Comparison of ENCODE assay signal across 18 cellular contexts in the genomic region with DNA sequence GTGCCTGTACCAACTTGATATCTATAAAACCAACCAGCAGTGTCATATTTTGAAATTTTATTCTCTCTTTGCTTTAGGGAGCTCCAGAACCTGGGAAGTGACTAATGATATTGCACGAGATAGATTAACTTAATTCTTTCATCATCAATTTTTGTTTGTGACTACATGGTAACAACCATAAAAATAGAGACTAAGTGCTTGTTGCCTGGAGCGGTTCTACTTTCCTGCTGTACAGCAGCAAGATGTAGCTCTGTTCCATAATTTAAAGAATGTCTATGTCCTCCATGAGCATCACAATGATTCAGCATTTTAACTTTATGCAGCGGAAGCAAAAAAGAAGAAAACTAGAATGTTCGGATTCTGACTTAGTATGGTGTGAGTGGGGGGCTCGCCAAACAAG.
DNase-seq lines count a peak whose midpoint lies in the region; ATAC-seq, FAIRE-seq and TF ChIP-seq lines count a peak whose summit lies in the region.
"Had no signal": no experiment of that assay in that cellular context is flagged by ENCODE, and none has a peak within 500 bp of the region (broad histone marks: within the 10 kb centered on the region; RNA-seq: fewer than 3 reads in every experiment).

No MANE protein-coding gene starts in this region.

- TF ChIP-seq POLR2A in K562 (conservative IDR thresholded peaks at IDR 0.05) (no peak), tibial nerve (IDR thresholded peaks at IDR 0.05) (no peak)

- FAIRE-seq in K562 (lab: Jason Lieb, UNC): no peak
- peak; percentile 29 for FAIRE-seq in keratinocyte (lab: Jason Lieb, UNC)
- FAIRE-seq: G401.6, H1 had no signal

- no peak overlapping the region for H3K27ac ChIP-seq in K562 (ENCODE audit: extremely low read depth, low read depth, low read length)
- H3K27ac ChIP-seq in keratinocyte (ENCODE audit: control insufficient read depth, insufficient read depth, low read length): peak overlapping the region; percentile 100
- H3K27ac ChIP-seq in SK-N-SH (ENCODE audit: low read depth in 2 of 2, low read length in 1 of 2): no peak overlapping the region
- no peak overlapping the region for H3K27ac ChIP-seq in tibial nerve

- H3K27me3 ChIP-seq in K562 (ENCODE audit: control insufficient read depth in 2 of 2, insufficient read depth in 2 of 2, low read length in 2 of 2) (no peaks in the 10 kb centered on the region), keratinocyte (ENCODE audit: control insufficient read depth, extremely low read depth, insufficient read depth, low read length) (no peaks in the 10 kb centered on the region), SK-N-SH (ENCODE audit: insufficient read depth) (no peaks in the 10 kb centered on the region), tibial nerve (no peaks in the 10 kb centered on the region)

- 4% methylated on average over 5 of the region's 5 CpGs for WGBS in K562 (ENCODE audit: insufficient coverage, low coverage, missing lambda C conversion rate)
- WGBS in SK-N-SH (ENCODE audit: low lambda C conversion rate): 78% methylated on average over 5 of the region's 5 CpGs
- WGBS in tibial nerve, 2 donors: 85 to 90% methylated on average over 5 of the region's 5 CpGs

- no peak overlapping the region for H3K4me3 Mint-ChIP-seq in activated CD8-positive, alpha-beta T cell treated with anti-CD3 and anti-CD28 coated beads for 36 hours
- H3K4me3 Mint-ChIP-seq: activated T-helper 17 cell treated with anti-CD3 and anti-CD28 coated beads, Interleukin-2, amount 50 U/mL, for 72 hours; nephron progenitor cell; T-cell had no signal

- dilution Hi-C loops in keratinocyte (cut with MboI; ENCODE audit: extremely low pct_ligation_motif_present, low sequenced_read_pairs): no loop called here

- POLR2A ChIA-PET in K562 (lab: Yijun Ruan, JAX) (no interaction called here), SK-N-SH (lab: Yijun Ruan, JAX) (no interaction called here)
- POLR2A ChIA-PET in activated CD8-positive, alpha-beta T cell treated with anti-CD3 and anti-CD28 coated beads for 36 hours (lab: Charles Lee): no interaction called here

- no peaks in the 10 kb centered on the region for H4K20me1 ChIP-seq in K562 (replicated peaks; ENCODE audit: control insufficient read depth, insufficient read depth, low read length)
- H4K20me1 ChIP-seq in keratinocyte (ENCODE audit: control insufficient read depth, extremely low read depth, insufficient read depth, low read length): no peaks in the 10 kb centered on the region
- H4K20me1 ChIP-seq in SK-N-SH (ENCODE audit: insufficient read depth): no peaks in the 10 kb centered on the region

- H3K9ac ChIP-seq in K562 (ENCODE audit: insufficient read depth in 1 of 2, low read depth in 2 of 2, low read length in 2 of 2) (no peak overlapping the region), keratinocyte (ENCODE audit: control insufficient read depth, extremely low read depth, insufficient read depth, low read length) (peak overlapping the region; percentile 80), SK-N-SH (no peak overlapping the region)

- BruUV-seq in K562 (replicated peaks; lab: Mats Ljungman, UMichigan): no TSS peak

- TF ChIP-seq EP300 in K562 (IDR thresholded peaks at IDR 0.05; ENCODE audit: low read length) (no peak), SK-N-SH (IDR thresholded peaks at IDR 0.05; ENCODE audit: borderline replicate concordance in 1 of 2, low read depth in 1 of 2, low read length in 1 of 2) (no peak), tibial nerve (IDR thresholded peaks at IDR 0.05) (no peak)

- H2AFZ ChIP-seq in K562 (ENCODE audit: low read depth, low read length) (no peak overlapping the region), keratinocyte (ENCODE audit: control insufficient read depth, low read length) (no peak overlapping the region), SK-N-SH (ENCODE audit: low read depth) (no peak overlapping the region)

- H3K4me2 ChIP-seq in K562 (ENCODE audit: insufficient read depth, low read length) (no peak overlapping the region), keratinocyte (ENCODE audit: control insufficient read depth, extremely low read depth, insufficient read depth, low read depth, low read length) (peak overlapping the region; percentile 70), SK-N-SH (no peak overlapping the region)

- no peaks in the 10 kb centered on the region for H3F3A ChIP-seq in SK-N-SH (replicated peaks; ENCODE audit: insufficient read depth)

- H3K9me3 Mint-ChIP-seq in activated CD8-positive, alpha-beta T cell treated with anti-CD3 and anti-CD28 coated beads for 36 hours: no peaks in the 10 kb centered on the region
- H3K9me3 Mint-ChIP-seq: nephron progenitor cell had no signal

- no peaks in the 10 kb centered on the region for H3K27me3 Mint-ChIP-seq in activated CD8-positive, alpha-beta T cell treated with anti-CD3 and anti-CD28 coated beads for 36 hours
- H3K27me3 Mint-ChIP-seq: activated T-helper 17 cell treated with anti-CD3 and anti-CD28 coated beads, Interleukin-2, amount 50 U/mL, for 72 hours; T-cell had no signal

- H3K9me3 ChIP-seq in K562 (replicated peaks; ENCODE audit: control insufficient read depth, insufficient read depth, low read depth, low read length): no peaks in the 10 kb centered on the region
- H3K9me3 ChIP-seq in keratinocyte (ENCODE audit: control insufficient read depth, low read depth, low read length): no peaks in the 10 kb centered on the region
- no peaks in the 10 kb centered on the region for H3K9me3 ChIP-seq in SK-N-SH
- H3K9me3 ChIP-seq in tibial nerve: no peaks in the 10 kb centered on the region

- H3K4me1 Mint-ChIP-seq in activated CD8-positive, alpha-beta T cell treated with anti-CD3 and anti-CD28 coated beads for 36 hours (ENCODE audit: low read depth): peaks cover 6% of the 10 kb centered on the region
- H3K4me1 Mint-ChIP-seq: nephron progenitor cell, T-cell had no signal

- peak; percentile 14 for DNase-seq in AG09309 (ENCODE audit: low read depth)
- peak; percentile 78 for DNase-seq in HT-29 (ENCODE audit: low spot score)
- no peak for DNase-seq in K562 (ENCODE audit: extremely low read depth in 1 of 4, low spot score in 3 of 4)
- DNase-seq in keratinocyte (ENCODE audit: low read depth, low spot score): peak; percentile 81
- no peak for DNase-seq in SK-N-SH
- no peak for DNase-seq in tibial nerve (ENCODE audit: low spot score in 2 of 2)
- DNase-seq in SW 1271 (lab: John Stamatoyannopoulos, UW): no peak
- DNase-seq in activated CD8-positive, alpha-beta T cell treated with anti-CD3 and anti-CD28 coated beads for 36 hours: no peak
- DNase-seq: amniotic stem cell, glutamatergic neuron, NCI-H2029 treated with DMSO at 0.1 percent for 48 hours, NCI-H69, nephron progenitor cell, retina, T-cell had no signal

- H3K9me1 ChIP-seq in K562 (ENCODE audit: control insufficient read depth, insufficient read depth, low read length) (no peaks in the 10 kb centered on the region), keratinocyte (ENCODE audit: control insufficient read depth, extremely low read depth, insufficient read depth, low read length) (no peaks in the 10 kb centered on the region)

- no peaks in the 10 kb centered on the region for H3K9me2 ChIP-seq in SK-N-SH

- TF ChIP-seq CTCF in AG09309 (IDR thresholded peaks at IDR 0.05; ENCODE audit: control insufficient read depth, insufficient read depth, low read depth, low read length, missing control alignments) (no peak), K562 (IDR thresholded peaks at IDR 0.05 in 2 of 3, conservative IDR thresholded peaks at IDR 0.05 in 1 of 3; ENCODE audit: insufficient read depth in 2 of 3, low read depth in 1 of 3, low read length in 3 of 3) (no peak), keratinocyte (optimal IDR thresholded peaks at IDR 0.05 in 1 of 3, IDR thresholded peaks at IDR 0.05 in 1 of 3, conservative IDR thresholded peaks at IDR 0.05 in 1 of 3; ENCODE audit: extremely low read depth in 1 of 3, insufficient read depth in 2 of 3, low read length in 3 of 3) (no peak), SK-N-SH (IDR thresholded peaks at IDR 0.05) (no peak), tibial nerve (IDR thresholded peaks at IDR 0.05) (no peak)
- TF ChIP-seq CTCF in activated CD8-positive, alpha-beta T cell treated with anti-CD3 and anti-CD28 coated beads for 36 hours (IDR thresholded peaks at IDR 0.05): no peak

- CTCF ChIA-PET in K562 (lab: Yijun Ruan, JAX; ENCODE audit: low intra/inter-chr PET ratio): no interaction called here
- CTCF ChIA-PET in SK-N-SH (lab: Yijun Ruan, JAX): no interaction called here
- CTCF ChIA-PET in activated CD8-positive, alpha-beta T cell treated with anti-CD3 and anti-CD28 coated beads for 36 hours (lab: Charles Lee): no interaction called here

- no peaks in the 10 kb centered on the region for H3K36me3 Mint-ChIP-seq in activated CD8-positive, alpha-beta T cell treated with anti-CD3 and anti-CD28 coated beads for 36 hours (ENCODE audit: low read depth)
- H3K36me3 Mint-ChIP-seq: T-cell had no signal

- H3K4me3 ChIP-seq in AG09309 (ENCODE audit: control insufficient read depth, low read depth, low read length): no peak overlapping the region
- no peak overlapping the region for H3K4me3 ChIP-seq in K562
- H3K4me3 ChIP-seq in keratinocyte (ENCODE audit: control insufficient read depth in 2 of 3, extremely low read depth in 1 of 3, insufficient read depth in 2 of 3, low read depth in 1 of 3, low read length in 3 of 3): peak overlapping the region in 2 of 3 experiments; percentile 13 to 14
- no peak overlapping the region for H3K4me3 ChIP-seq in SK-N-SH (ENCODE audit: low read depth in 2 of 2, low read length in 1 of 2)
- no peak overlapping the region for H3K4me3 ChIP-seq in tibial nerve

- intact Hi-C loops in K562 (cut with micrococcal nuclease): no loop called here
- intact Hi-C loops in activated CD8-positive, alpha-beta T cell treated with anti-CD3 and anti-CD28 coated beads for 36 hours (cut with micrococcal nuclease): no loop called here

- in situ Hi-C loops in K562 (cut with MboI): no loop called here

- H3K79me2 ChIP-seq in K562 (ENCODE audit: control insufficient read depth, insufficient read depth, low read length) (no peaks in the 10 kb centered on the region), keratinocyte (ENCODE audit: control insufficient read depth, insufficient read depth, low read length) (no peaks in the 10 kb centered on the region), SK-N-SH (ENCODE audit: insufficient read depth) (no peaks in the 10 kb centered on the region)

- TF ChIP-seq RAD21 in K562 (CRISPR knock-in tag; conservative IDR thresholded peaks at IDR 0.05 in 1 of 2, IDR thresholded peaks at IDR 0.05 in 1 of 2) (no peak), SK-N-SH (IDR thresholded peaks at IDR 0.05; ENCODE audit: low read length) (no peak)

- H3K27ac Mint-ChIP-seq in activated CD8-positive, alpha-beta T cell treated with anti-CD3 and anti-CD28 coated beads for 36 hours: no peak overlapping the region
- H3K27ac Mint-ChIP-seq: nephron progenitor cell, T-cell had no signal

- H3K36me3 ChIP-seq in K562 (ENCODE audit: control insufficient read depth, insufficient read depth, low read length) (no peaks in the 10 kb centered on the region), keratinocyte (ENCODE audit: control insufficient read depth in 2 of 2, extremely low read depth in 1 of 2, insufficient read depth in 2 of 2, low read length in 2 of 2) (no peaks in the 10 kb centered on the region), SK-N-SH (replicated peaks in 1 of 2; ENCODE audit: control insufficient read depth in 1 of 2, insufficient read depth in 2 of 2, low read length in 1 of 2) (no peaks in the 10 kb centered on the region), tibial nerve (no peaks in the 10 kb centered on the region)

- H3K4me1 ChIP-seq in K562 (replicated peaks in 1 of 2; ENCODE audit: control insufficient read depth in 2 of 2, insufficient read depth in 2 of 2, low read length in 2 of 2): no peaks in the 10 kb centered on the region
- H3K4me1 ChIP-seq in keratinocyte (ENCODE audit: control insufficient read depth, extremely low read depth, insufficient read depth, low read length): peaks cover 65% of the 10 kb centered on the region
- peaks cover 0 to 6% of the 10 kb centered on the region in 2 experiments; a peak in 2 of 4 replicates for H3K4me1 ChIP-seq in SK-N-SH (ENCODE audit: control insufficient read depth in 1 of 2, insufficient read depth in 2 of 2, low read depth in 1 of 2, low read length in 1 of 2)
- no peaks in the 10 kb centered on the region for H3K4me1 ChIP-seq in tibial nerve

- no peak for ATAC-seq in K562
- no peak for ATAC-seq in activated CD8-positive, alpha-beta T cell treated with anti-CD3 and anti-CD28 coated beads for 36 hours
- ATAC-seq: T-cell had no signal

Comparison
In these comparisons a context has a peak if more than half of its experiments do, and no peak if none do; other contexts are left out.
1. DNase-seq: peak in AG09309 (single experiment), HT-29 (single experiment) and keratinocyte (single experiment); none in K562 (0 of 4), SK-N-SH (single experiment), tibial nerve (0 of 2), SW 1271 (0 of 2) and activated CD8-positive, alpha-beta T cell treated with anti-CD3 and anti-CD28 coated beads for 36 hours (single experiment).
2. H3K4me3 ChIP-seq: peak in keratinocyte (2 of 3); none in AG09309 (single experiment), K562 (single experiment), SK-N-SH (0 of 2) and tibial nerve (0 of 4).